Comparison of ENCODE assay signal across 9 cellular contexts in the genomic region with DNA sequence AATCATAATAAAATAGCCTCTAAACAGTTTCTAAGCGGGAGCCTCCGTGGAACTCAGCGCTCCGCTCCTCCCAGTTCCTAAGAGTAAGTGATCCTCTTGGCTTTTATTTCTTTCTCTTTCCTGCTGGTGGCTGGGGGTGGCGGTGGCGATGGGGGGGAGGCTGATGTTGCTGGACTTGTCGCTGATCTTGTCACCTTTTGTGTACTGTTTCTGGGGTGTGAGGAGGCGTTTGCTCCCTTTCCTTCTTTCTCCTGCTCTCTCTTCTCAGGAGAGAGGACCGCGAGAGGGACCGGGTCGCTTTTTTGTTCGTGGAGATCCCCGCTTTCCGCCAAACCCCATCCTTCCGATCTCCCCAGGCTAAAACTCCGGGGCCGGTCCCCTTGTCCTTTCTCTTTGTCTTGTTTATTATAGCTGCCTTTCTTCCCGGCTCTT. TPM values are rescaled to one million over a fixed set of nuclear protein-coding genes. Genes with fewer than 3 reads are reported as not detected.
DNase-seq lines count a peak whose midpoint lies in the region; ATAC-seq, FAIRE-seq and TF ChIP-seq lines count a peak whose summit lies in the region.
"Had no signal": no experiment of that assay in that cellular context is flagged by ENCODE, and none has a peak within 500 bp of the region (broad histone marks: within the 10 kb centered on the region; RNA-seq: fewer than 3 reads in every experiment).

No MANE protein-coding gene starts in this region.

- 1% methylated on average over 18 of the region's 19 CpGs for WGBS in GM12878 (ENCODE audit: insufficient coverage, insufficient replicate concordance, low lambda C conversion rate, missing lambda C conversion rate)
- 3% methylated on average over 19 of the region's 19 CpGs for WGBS in suprapubic skin

- H3K9me3 Mint-ChIP-seq in CD4-positive, CD25-positive, alpha-beta regulatory T cell: peaks cover 0 to 16% (median 2%) of the 10 kb centered on the region in 7 donors
- peaks cover 0 to 8% (median 0%) of the 10 kb centered on the region in 3 donors for H3K9me3 Mint-ChIP-seq in IgD-negative memory B cell

- no peak for TF ChIP-seq POLR2A in GM12878 (IDR thresholded peaks at IDR 0.05; ENCODE audit: low read depth, low read length)
- TF ChIP-seq POLR2A in suprapubic skin (IDR thresholded peaks at IDR 0.05): no peak

- intact Hi-C loops in GM12878 (cut with micrococcal nuclease; ENCODE audit: unreplicated experiment): loop anchor here (5.0 kb wide), 1 partner anchor 134 kb away; no protein-coding TSS in a partner anchor

- no peaks in the 10 kb centered on the region for H3K36me3 ChIP-seq in CD4-positive, CD25-positive, alpha-beta regulatory T cell (ENCODE audit: control insufficient read depth, insufficient read depth, low read length)
- H3K36me3 ChIP-seq in GM12878 (ENCODE audit: control insufficient read depth in 2 of 2, insufficient read depth in 2 of 2, low read length in 1 of 2) (no peaks in the 10 kb centered on the region), kidney epithelial cell (ENCODE audit: control insufficient read depth, insufficient read depth, low read length) (no peaks in the 10 kb centered on the region), suprapubic skin (no peaks in the 10 kb centered on the region)

- H2AFZ ChIP-seq in GM12878 (ENCODE audit: control insufficient read depth, low read depth, low read length): no peak overlapping the region; the same call in 1 of the 2 replicates

- DNase-seq in CD4-positive, CD25-positive, alpha-beta regulatory T cell: no peak
- DNase-seq in GM12878 (ENCODE audit: low read depth, low spot score) (no peak), kidney epithelial cell (ENCODE audit: low read depth) (no peak), suprapubic skin (ENCODE audit: low spot score in 2 of 2) (no peak), CD1c-positive myeloid dendritic cell (ENCODE audit: extremely low spot score) (no peak), middle frontal gyrus (ENCODE audit: extremely low spot score, low spot score) (no peak)

- H3K4me1 ChIP-seq in CD4-positive, CD25-positive, alpha-beta regulatory T cell (ENCODE audit: control insufficient read depth, insufficient read depth, low read length, poor library complexity, severe bottlenecking): peaks cover 20% of the 10 kb centered on the region
- H3K4me1 ChIP-seq in GM12878 (ENCODE audit: control insufficient read depth, insufficient read depth, low read length) (peaks cover 2% of the 10 kb centered on the region; the same call in 1 of the 2 replicates), suprapubic skin (peaks cover 43% of the 10 kb centered on the region)

- H3K4me3 Mint-ChIP-seq in CD4-positive, CD25-positive, alpha-beta regulatory T cell: peak overlapping the region; percentile 1 to 91 (median 88)
- peak overlapping the region; percentile 69 to 98 (median 91) for H3K4me3 Mint-ChIP-seq in IgD-negative memory B cell

- peaks cover 15 to 45% (median 26%) of the 10 kb centered on the region in 4 donors for H3K4me1 Mint-ChIP-seq in CD4-positive, CD25-positive, alpha-beta regulatory T cell
- H3K4me1 Mint-ChIP-seq in IgD-negative memory B cell: peaks cover 16 to 20% (median 19%) of the 10 kb centered on the region in 3 donors

- peak overlapping the region in 1 of 3 donors; percentile 78 for H3K27ac Mint-ChIP-seq in CD4-positive, CD25-positive, alpha-beta regulatory T cell
- H3K27ac Mint-ChIP-seq in IgD-negative memory B cell: peak overlapping the region; percentile 59 to 96 (median 71)

- H3K36me3 Mint-ChIP-seq in CD4-positive, CD25-positive, alpha-beta regulatory T cell: no peaks in the 10 kb centered on the region
- no peaks in the 10 kb centered on the region for H3K36me3 Mint-ChIP-seq in IgD-negative memory B cell

- CTCF ChIA-PET in GM12878 (lab: Yijun Ruan, JAX): no interaction called here

- H3K4me3 ChIP-seq in CD4-positive, CD25-positive, alpha-beta regulatory T cell (ENCODE audit: low read depth, low read length): peak overlapping the region; percentile 44
- H3K4me3 ChIP-seq in GM12878 (peak overlapping the region; percentile 55), kidney epithelial cell (ENCODE audit: low read depth, low read length) (peak overlapping the region; percentile 58), suprapubic skin (peak overlapping the region; percentile 62)

- POLR2A ChIA-PET in GM12878 (lab: Charles Lee): no interaction called here

- SMC1A ChIA-PET in GM12878 (lab: Charles Lee; ENCODE audit: uncharacterized antibody, unreplicated experiment): no interaction called here

- ATAC-seq in CD4-positive, CD25-positive, alpha-beta regulatory T cell (ENCODE audit: low read depth in 2 of 2): no peak
- ATAC-seq in GM12878: no peak
- no peak for ATAC-seq in GM19324 (IDR thresholded peaks at IDR 0.05; ENCODE audit: low FRiP score, unreplicated experiment)

- peaks cover 91% of the 10 kb centered on the region for H3K27me3 Mint-ChIP-seq in CD4-positive, CD25-positive, alpha-beta regulatory T cell
- H3K27me3 Mint-ChIP-seq in IgD-negative memory B cell: peaks cover 51% of the 10 kb centered on the region

- RAD21 ChIA-PET in GM12878 (lab: Charles Lee; ENCODE audit: unreplicated experiment): no interaction called here

- no peak for TF ChIP-seq RAD21 in GM12878 (IDR thresholded peaks at IDR 0.05; ENCODE audit: insufficient read depth, low read depth, low read length)

- H3K27me3 ChIP-seq in CD4-positive, CD25-positive, alpha-beta regulatory T cell (ENCODE audit: control insufficient read depth, insufficient read depth, low read length): peaks cover 64% of the 10 kb centered on the region
- peaks cover 16 to 28% of the 10 kb centered on the region in 2 experiments for H3K27me3 ChIP-seq in GM12878 (replicated peaks in 1 of 2; ENCODE audit: control insufficient read depth in 2 of 2, insufficient read depth in 2 of 2, low read length in 1 of 2)
- peaks cover 49% of the 10 kb centered on the region for H3K27me3 ChIP-seq in kidney epithelial cell (ENCODE audit: control insufficient read depth, insufficient read depth, low read length)
- H3K27me3 ChIP-seq in suprapubic skin: peaks cover 43% of the 10 kb centered on the region

- no peak overlapping the region for H3K9ac ChIP-seq in GM12878 (ENCODE audit: control insufficient read depth, insufficient read depth, low read length)

- no peaks in the 10 kb centered on the region for H4K20me1 ChIP-seq in GM12878 (ENCODE audit: control insufficient read depth, insufficient read depth)

- no peaks in the 10 kb centered on the region for H3K79me2 ChIP-seq in GM12878 (ENCODE audit: control insufficient read depth, insufficient read depth, low read length)

- peak overlapping the region; percentile 66 for H3K4me2 ChIP-seq in GM12878 (ENCODE audit: control insufficient read depth, insufficient read depth)

- TF ChIP-seq EP300 in GM12878 (IDR thresholded peaks at IDR 0.05; ENCODE audit: borderline replicate concordance in 1 of 2, control insufficient read depth in 1 of 2, low read depth in 2 of 2, low read length in 2 of 2): no peak
- no peak for TF ChIP-seq EP300 in suprapubic skin (IDR thresholded peaks at IDR 0.05)

- no TSS peak for BruUV-seq in GM12878 (replicated peaks; lab: Mats Ljungman, UMichigan)

- no peak overlapping the region for H3K27ac ChIP-seq in CD4-positive, CD25-positive, alpha-beta regulatory T cell (ENCODE audit: insufficient read depth, low read length, poor library complexity, severe bottlenecking)
- H3K27ac ChIP-seq in GM12878 (ENCODE audit: control insufficient read depth, insufficient read depth): no peak overlapping the region
- H3K27ac ChIP-seq in suprapubic skin: no peak overlapping the region
- H3K27ac ChIP-seq: HL-60 had no signal

- H3K9me3 ChIP-seq in CD4-positive, CD25-positive, alpha-beta regulatory T cell (ENCODE audit: control insufficient read depth in 2 of 2, low read length in 2 of 2): peaks cover 0 to 10% of the 10 kb centered on the region in 2 experiments
- H3K9me3 ChIP-seq in GM12878 (replicated peaks; ENCODE audit: control insufficient read depth, insufficient read depth, low read length): no peaks in the 10 kb centered on the region
- H3K9me3 ChIP-seq in suprapubic skin: no peaks in the 10 kb centered on the region

- no peak for FAIRE-seq in GM12878 (lab: Jason Lieb, UNC)

- TF ChIP-seq CTCF in GM12878 (IDR thresholded peaks at IDR 0.05 in 2 of 3, conservative IDR thresholded peaks at IDR 0.05 in 1 of 3; ENCODE audit: control insufficient read depth in 2 of 3, extremely low read depth in 1 of 3, insufficient read depth in 1 of 3, low read depth in 3 of 3, low read length in 3 of 3) (no peak), kidney epithelial cell (IDR thresholded peaks at IDR 0.05; ENCODE audit: insufficient read depth, low read length, poor library complexity, severe bottlenecking) (no peak), suprapubic skin (IDR thresholded peaks at IDR 0.05) (no peak)

- in situ Hi-C loops in GM12878 (cut with MboI): no loop called here

TF ChIP-seq in GM12878, 131 proteins besides CTCF, POLR2A, EP300 and RAD21:
- TF ChIP-seq POLR2AphosphoS5 (IDR thresholded peaks at IDR 0.05; ENCODE audit: low read length) (no peak), NR2C1 (IDR thresholded peaks at IDR 0.05) (no peak)

RNA-seq across cellular contexts. Expression of a gene that starts 0.9 kb away (rescaled TPM):
- total RNA-seq in CD4-positive, CD25-positive, alpha-beta regulatory T cell: not detected
- not detected for polyA plus RNA-seq in CD4-positive, CD25-positive, alpha-beta regulatory T cell
- 0.89 TPM for polyA plus RNA-seq in IgD-negative memory B cell
- not detected in 2 replicates for total RNA-seq in GM12878 (2013; cell fraction: nucleolus; rRNA removed)
- total RNA-seq in GM12878 (2014; rRNA removed): 0.06 TPM in 1 of 2 replicates, not detected in the other
- total RNA-seq in GM12878 (2014; rRNA removed; fragmentation: Illumina TruSeq; extraction: Trizol): under 0.01 and 0.09 TPM in 2 replicates
- 0.13 and 0.44 TPM in 2 replicates for total RNA-seq in GM12878 (2021)
- not detected for polyA plus RNA-seq in GM12878 (2011; ENCODE audit: low read depth)
- not detected in 2 replicates for polyA plus RNA-seq in GM12878 (2011; rRNA removed)
- not detected in 2 replicates for polyA plus RNA-seq in GM12878 (2011; cell fraction: cytosol; rRNA removed)
- not detected in 2 replicates for polyA plus RNA-seq in GM12878 (2011; cell fraction: nucleus; rRNA removed)
- polyA plus RNA-seq in GM12878 (2012): 0.04 and 0.22 TPM in 2 replicates
- 0.03 TPM in 2 replicates for polyA plus RNA-seq in GM12878 (2014; fragmentation: Illumina TruSeq; extraction: Trizol)
- polyA plus RNA-seq in GM12878 (2014; fragmentation: Nextera tagmentation; extraction: Ambion mirVana): not detected
- 0.04 TPM in 1 of 2 replicates, not detected in the other for polyA plus RNA-seq in GM12878 (2014; rRNA removed)
- polyA plus RNA-seq in GM12878 (2016; fragmentation: Nextera tagmentation; extraction: Ambion mirVana): under 1 TPM in 1 of 2 experiments, not detected in 1; 0.03 TPM
- polyA minus RNA-seq in GM12878 (2011; rRNA and poly(A)+ RNA removed): not detected in 2 replicates
- polyA minus RNA-seq in GM12878 (2011; cell fraction: cytosol; rRNA and poly(A)+ RNA removed): not detected in 2 replicates
- not detected in 2 replicates for polyA minus RNA-seq in GM12878 (2011; cell fraction: nucleus; rRNA and poly(A)+ RNA removed)
- 0.88 and 0.96 TPM in 2 replicates for total RNA-seq in kidney epithelial cell
- 1 to 10 TPM in 3 of 4 donors, under 1 TPM in 1; 0.68 to 1.9 (median 1.3) TPM for total RNA-seq in suprapubic skin
